15 cellular contexts compared by ENCODE assay signal in genomic region chr6:15715060-15715459, GRCh38. TPM values are rescaled to one million over a fixed set of nuclear protein-coding genes. Genes with fewer than 3 reads are reported as not detected.
DNase-seq lines count a peak whose midpoint lies in the region; ATAC-seq and TF ChIP-seq lines count a peak whose summit lies in the region.
"Had no signal": no experiment of that assay in that cellular context is flagged by ENCODE, and none has a peak within 500 bp of the region (broad histone marks: within the 10 kb centered on the region; RNA-seq: fewer than 3 reads in every experiment).

No MANE protein-coding gene starts in this region.

- H3K27ac ChIP-seq in foreskin keratinocyte, result no peak overlapping the region
- H3K27ac ChIP-seq: KMS-11, right atrium auricular region had no signal

- H3K4me1 ChIP-seq in foreskin keratinocyte, result peaks cover 13% of the 10 kb centered on the region
- H3K4me1 ChIP-seq: right atrium auricular region had no signal

- no peaks in the 10 kb centered on the region for H3K27me3 ChIP-seq in foreskin keratinocyte
- H3K27me3 ChIP-seq: right atrium auricular region had no signal

- DNase-seq in A172 (ENCODE audit: low spot score) (peak; percentile 26), DMS53 (lab: John Stamatoyannopoulos, UW) (peak; percentile 62), foreskin keratinocyte (peak; percentile 70 to 93), NOMO-1 (lab: John Stamatoyannopoulos, UW; ENCODE audit: unreplicated experiment in 2 of 2) (no peak)
- peak; percentile 53 to 63 for DNase-seq in activated T-cell treated with anti-CD3 and anti-CD28 coated beads, Interleukin-2, amount 50 U/mL, for 48 hours
- DNase-seq in stimulated activated naive CD4-positive, alpha-beta T cell treated with Interleukin-2 at 50 U/mL for 16 hours (lab: John Stamatoyannopoulos, UW), result no peak
- DNase-seq: head of caudate nucleus; left cardiac atrium; naive thymus-derived CD8-positive, alpha-beta T cell; NCI-H1694 treated with DMSO at 0.1 percent for 48 hours; NCI-H82 had no signal

- no peak for TF ChIP-seq CTCF in foreskin keratinocyte (conservative IDR thresholded peaks at IDR 0.05)

- ATAC-seq in foreskin keratinocyte, result peak; percentile 91
- no peak for ATAC-seq in GM21515 (IDR thresholded peaks at IDR 0.05; ENCODE audit: unreplicated experiment)
- no peak for ATAC-seq in HG03460 (IDR thresholded peaks at IDR 0.05; ENCODE audit: unreplicated experiment)
- ATAC-seq: naive thymus-derived CD8-positive, alpha-beta T cell had no signal

RNA-seq across cellular contexts. Expression of gene DTNBP1, which starts 52.2 kb away (rescaled TPM):
- total RNA-seq in A172 (2014; rRNA removed; shearing (Covaris generic)), result 1.6 and 12.4 TPM in 2 replicates
- 10.2 and 12.1 TPM in 2 replicates for total RNA-seq in foreskin keratinocyte
- polyA plus RNA-seq in foreskin keratinocyte, result 15.6 and 16.5 TPM in 2 replicates

Comparison
In these comparisons a context has a peak if more than half of its experiments do, and no peak if none do; other contexts are left out.
1. DNase-seq: peak in A172 (single experiment), DMS53 (single experiment), activated T-cell treated with anti-CD3 and anti-CD28 coated beads, Interleukin-2, amount 50 U/mL, for 48 hours (2 of 2) and foreskin keratinocyte (2 of 2); none in NOMO-1 (0 of 2) and stimulated activated naive CD4-positive, alpha-beta T cell treated with Interleukin-2 at 50 U/mL for 16 hours (single experiment).